ENCODE assay signal across 8 cellular contexts in genomic region chr16:81445143-81445922, GRCh38. TPM values are rescaled to one million over a fixed set of nuclear protein-coding genes. Genes with fewer than 3 reads are reported as not detected.
A peak's percentile ranks its signal among the peaks of the same experiment; 100 is the strongest.
DNase-seq lines count a peak whose midpoint lies in the region; ATAC-seq and TF ChIP-seq lines count a peak whose summit lies in the region.

No MANE protein-coding gene starts in this region.

- no peaks in the 10 kb centered on the region for H3K36me3 ChIP-seq in ES-I3 (ENCODE audit: insufficient read depth, low read length)
- H3K36me3 ChIP-seq in heart left ventricle: no peaks in the 10 kb centered on the region

- H3K9me3 ChIP-seq in ES-I3 (ENCODE audit: control insufficient read depth, insufficient read depth, low read length): no peaks in the 10 kb centered on the region
- H3K9me3 ChIP-seq in heart left ventricle: no peaks in the 10 kb centered on the region

- H3K4me1 ChIP-seq in ES-I3 (ENCODE audit: insufficient read depth, low read length): peaks cover 36% of the 10 kb centered on the region
- peaks cover 0 to 43% (median 17%) of the 10 kb centered on the region in 12 donors for H3K4me1 ChIP-seq in heart left ventricle

- TF ChIP-seq CTCF in heart left ventricle (IDR thresholded peaks at IDR 0.05): peak in 5 of 12 donors; percentile 13 to 31 (median 24)
- TF ChIP-seq CTCF in progenitor cell of endocrine pancreas (IDR thresholded peaks at IDR 0.05; ENCODE audit: unreplicated experiment): peak; percentile 44

- no peak for TF ChIP-seq POLR2A in heart left ventricle (IDR thresholded peaks at IDR 0.05)

- H3K27me3 ChIP-seq in heart left ventricle: no peaks in the 10 kb centered on the region

- H3K27ac ChIP-seq in heart left ventricle: peak overlapping the region; percentile 52 to 96 (median 81)

- H3K4me3 Mint-ChIP-seq in activated naive CD4-positive, alpha-beta T cell treated with anti-CD3 and anti-CD28 coated beads, Interleukin-2, amount 10 ng/mL, durations not matched to agents 7 days and 5 days: peak overlapping the region; percentile 85
- H3K4me3 Mint-ChIP-seq in progenitor cell of endocrine pancreas (ENCODE audit: low read depth): peak overlapping the region; percentile 90

- peak; percentile 31 for DNase-seq in NOMO-1 treated with DMSO at 0.1 percent for 48 hours (lab: John Stamatoyannopoulos, UW; ENCODE audit: unreplicated experiment)
- peak; percentile 61 for DNase-seq in activated naive CD4-positive, alpha-beta T cell treated with anti-CD3 and anti-CD28 coated beads, Interleukin-2, amount 10 ng/mL, durations not matched to agents 7 days and 5 days
- peak in 2 of 5 donors; percentile 43 to 72 for DNase-seq in heart left ventricle
- DNase-seq in progenitor cell of endocrine pancreas (ENCODE audit: low spot score, unreplicated experiment): peak; percentile 33
- DNase-seq in superior temporal gyrus (ENCODE audit: extremely low spot score): no peak

- H3K27ac Mint-ChIP-seq in activated naive CD4-positive, alpha-beta T cell treated with anti-CD3 and anti-CD28 coated beads, Interleukin-2, amount 10 ng/mL, durations not matched to agents 7 days and 5 days: peak overlapping the region; percentile 90
- H3K27ac Mint-ChIP-seq in progenitor cell of endocrine pancreas: peak overlapping the region; percentile 92

- H3K36me3 Mint-ChIP-seq in activated naive CD4-positive, alpha-beta T cell treated with anti-CD3 and anti-CD28 coated beads, Interleukin-2, amount 10 ng/mL, durations not matched to agents 7 days and 5 days: peaks cover 9% of the 10 kb centered on the region
- H3K36me3 Mint-ChIP-seq in progenitor cell of endocrine pancreas (ENCODE audit: insufficient read depth): no peaks in the 10 kb centered on the region

- peaks cover under 1% of the 10 kb centered on the region for H3K9me3 Mint-ChIP-seq in activated naive CD4-positive, alpha-beta T cell treated with anti-CD3 and anti-CD28 coated beads, Interleukin-2, amount 10 ng/mL, durations not matched to agents 7 days and 5 days
- no peaks in the 10 kb centered on the region for H3K9me3 Mint-ChIP-seq in progenitor cell of endocrine pancreas (ENCODE audit: low read depth)

- peak; percentile 38 for ATAC-seq in GM21717 (IDR thresholded peaks at IDR 0.05; ENCODE audit: unreplicated experiment)
- peak in 3 of 4 donors; percentile 14 to 27 (median 21) for ATAC-seq in heart left ventricle
- no peak for ATAC-seq in GM21367 (IDR thresholded peaks at IDR 0.05; ENCODE audit: unreplicated experiment)

- H3K27me3 Mint-ChIP-seq in activated naive CD4-positive, alpha-beta T cell treated with anti-CD3 and anti-CD28 coated beads, Interleukin-2, amount 10 ng/mL, durations not matched to agents 7 days and 5 days: peaks cover 33% of the 10 kb centered on the region
- H3K27me3 Mint-ChIP-seq in progenitor cell of endocrine pancreas: peaks cover 31% of the 10 kb centered on the region

- peak overlapping the region; percentile 54 to 96 (median 78) for H3K4me3 ChIP-seq in heart left ventricle

- H3K4me1 Mint-ChIP-seq in activated naive CD4-positive, alpha-beta T cell treated with anti-CD3 and anti-CD28 coated beads, Interleukin-2, amount 10 ng/mL, durations not matched to agents 7 days and 5 days: peaks cover 39% of the 10 kb centered on the region
- peaks cover 35% of the 10 kb centered on the region for H3K4me1 Mint-ChIP-seq in progenitor cell of endocrine pancreas (ENCODE audit: low read depth)

- peak overlapping the region; percentile 92 for H3K9ac ChIP-seq in ES-I3 (ENCODE audit: low read depth, low read length)

- intact Hi-C loops in heart left ventricle (cut with DNase I): loop anchor here in 4 of 10 donors (5.0 to 10.0 kb wide), 5 partner anchors 37 to 179 kb away; no protein-coding TSS in a partner anchor

- CTCF ChIA-PET in activated naive CD4-positive, alpha-beta T cell treated with anti-CD3 and anti-CD28 coated beads, Interleukin-2, amount 10 ng/mL, durations not matched to agents 7 days and 5 days (lab: Charles Lee): no interaction called here

- WGBS in heart left ventricle, 4 donors: 1 to 3% (median 2%) methylated on average over 16 to 62 of the region's 62 CpGs

RNA-seq across cellular contexts. Expression of gene CMIP, which starts 0.7 kb away (rescaled TPM):
- 10 to 100 TPM in 6 of 9 donors, 1 to 10 TPM in 3; 7.6 to 48.8 (median 16.3) TPM for total RNA-seq in heart left ventricle
- 1 to 10 TPM; 4.1 to 9.2 TPM for polyA plus RNA-seq in heart left ventricle
- total RNA-seq in progenitor cell of endocrine pancreas: 62.5 and 62.7 TPM in 2 replicates
